In the genomic region with DNA sequence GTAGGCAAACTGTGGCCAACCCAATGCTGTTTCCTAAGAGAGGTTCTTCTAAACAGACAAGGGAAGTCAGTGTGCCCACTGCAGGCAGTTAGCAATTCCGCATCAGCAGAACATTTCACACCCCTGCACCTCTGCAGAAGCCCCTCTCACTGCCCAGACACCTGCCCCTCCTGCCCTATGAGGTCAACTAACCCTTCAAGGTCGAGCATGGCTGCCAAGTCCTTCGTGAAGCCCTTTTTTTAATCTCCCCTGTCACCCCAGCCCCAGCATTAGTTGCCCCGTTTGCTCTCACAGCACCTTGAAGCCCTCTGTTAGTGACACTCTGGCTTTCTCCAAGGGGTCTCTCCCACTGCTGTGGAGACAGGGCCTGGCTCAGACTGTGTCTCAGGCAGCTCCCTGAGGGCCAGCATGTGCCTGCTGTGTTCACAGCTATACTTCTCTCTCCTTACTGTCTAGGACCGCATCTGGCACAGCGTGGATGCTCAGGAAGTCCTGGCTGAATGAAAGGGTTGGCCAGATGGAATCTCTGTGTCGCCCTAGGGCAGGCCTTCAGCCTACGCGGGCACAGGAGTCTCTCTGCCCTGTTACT, we compare ENCODE assay signal across 13 cellular contexts. TPM values are rescaled to one million over a fixed set of nuclear protein-coding genes. Genes with fewer than 3 reads are reported as not detected.
A peak's percentile ranks its signal among the peaks of the same experiment; 100 is the strongest.
DNase-seq lines count a peak whose midpoint lies in the region; ATAC-seq, FAIRE-seq and TF ChIP-seq lines count a peak whose summit lies in the region.
"Had no signal": no experiment of that assay in that cellular context is flagged by ENCODE, and none has a peak within 500 bp of the region (broad histone marks: within the 10 kb centered on the region; RNA-seq: fewer than 3 reads in every experiment).

No MANE protein-coding gene starts in this region.

- peaks cover 21 to 41% of the 10 kb centered on the region in 2 donors for H3K4me1 ChIP-seq in kidney (ENCODE audit: control insufficient read depth in 1 of 2, insufficient read depth in 1 of 2, low read depth in 1 of 2, low read length in 2 of 2)
- peaks cover 0 to 78% (median 57%) of the 10 kb centered on the region in 4 donors for H3K4me1 ChIP-seq in tibial artery

- H3K27ac ChIP-seq in kidney (ENCODE audit: low read depth in 2 of 2, low read length in 2 of 2) (peak overlapping the region; percentile 79 to 83), tibial artery (peak overlapping the region; percentile 4 to 72)

- intact Hi-C loops in kidney (cut with DNase I) (no loop called here), tibial artery (cut with DNase I; ENCODE audit: low total_unique reads) (no loop called here)

- no peak for TF ChIP-seq CTCF in kidney (IDR thresholded peaks at IDR 0.05; ENCODE audit: borderline replicate concordance, extremely low read depth, insufficient read depth)
- TF ChIP-seq CTCF in tibial artery (IDR thresholded peaks at IDR 0.05): no peak

- CTCF ChIA-PET in activated CD4-positive, alpha-beta memory T cell treated with anti-CD3 and anti-CD28 coated beads, Interleukin-2, amount 10 ng/mL, durations not matched to agents 7 days and 5 days (lab: Charles Lee): interaction anchor here (1.1 to 3.4 kb wide), 4 partner anchors 14 to 18 kb away, joined by 4 to 12 read pairs (median 6); no protein-coding TSS in a partner anchor

- H3K4me3 Mint-ChIP-seq in activated T-cell treated with anti-CD3 and anti-CD28 coated beads, Interleukin-2, amount 50 U/mL, for 24 hours: no peak overlapping the region
- H3K4me3 Mint-ChIP-seq in activated CD4-positive, alpha-beta memory T cell treated with anti-CD3 and anti-CD28 coated beads, Interleukin-2, amount 10 ng/mL, durations not matched to agents 7 days and 5 days: peak overlapping the region; percentile 59

- FAIRE-seq in kidney (lab: Jason Lieb, UNC): no peak
- FAIRE-seq: urothelium cell line had no signal

- POLR2A ChIA-PET in activated CD4-positive, alpha-beta memory T cell treated with anti-CD3 and anti-CD28 coated beads, Interleukin-2, amount 10 ng/mL, durations not matched to agents 7 days and 5 days (lab: Charles Lee): interaction anchor here (1.4 to 17.7 kb wide), 5 partner anchors 8 to 133 kb away, joined by 3 to 387 read pairs (median 8); a partner anchor contains a TSS

- H3K27me3 Mint-ChIP-seq in activated T-cell treated with anti-CD3 and anti-CD28 coated beads, Interleukin-2, amount 50 U/mL, for 24 hours: no peaks in the 10 kb centered on the region
- H3K27me3 Mint-ChIP-seq in activated CD4-positive, alpha-beta memory T cell treated with anti-CD3 and anti-CD28 coated beads, Interleukin-2, amount 10 ng/mL, durations not matched to agents 7 days and 5 days: no peaks in the 10 kb centered on the region

- ATAC-seq in HG03571 (IDR thresholded peaks at IDR 0.05; ENCODE audit: unreplicated experiment): no peak

- H3K9me3 Mint-ChIP-seq in activated T-cell treated with anti-CD3 and anti-CD28 coated beads, Interleukin-2, amount 50 U/mL, for 24 hours: no peaks in the 10 kb centered on the region
- H3K9me3 Mint-ChIP-seq in activated CD4-positive, alpha-beta memory T cell treated with anti-CD3 and anti-CD28 coated beads, Interleukin-2, amount 10 ng/mL, durations not matched to agents 7 days and 5 days: no peaks in the 10 kb centered on the region

- H3K36me3 Mint-ChIP-seq in activated T-cell treated with anti-CD3 and anti-CD28 coated beads, Interleukin-2, amount 50 U/mL, for 24 hours (ENCODE audit: low read depth): peaks cover 100% of the 10 kb centered on the region
- peaks cover 88% of the 10 kb centered on the region for H3K36me3 Mint-ChIP-seq in activated CD4-positive, alpha-beta memory T cell treated with anti-CD3 and anti-CD28 coated beads, Interleukin-2, amount 10 ng/mL, durations not matched to agents 7 days and 5 days (ENCODE audit: low read depth)

- H3K27ac Mint-ChIP-seq in activated T-cell treated with anti-CD3 and anti-CD28 coated beads, Interleukin-2, amount 50 U/mL, for 24 hours: peak overlapping the region; percentile 97
- H3K27ac Mint-ChIP-seq in activated CD4-positive, alpha-beta memory T cell treated with anti-CD3 and anti-CD28 coated beads, Interleukin-2, amount 10 ng/mL, durations not matched to agents 7 days and 5 days: peak overlapping the region; percentile 94

- H3K27me3 ChIP-seq in tibial artery: no peaks in the 10 kb centered on the region

- H3K9ac ChIP-seq in kidney (ENCODE audit: low read length in 2 of 2): peak overlapping the region in 1 of 2 donors; percentile 2

- H3K9me3 ChIP-seq in kidney (ENCODE audit: control insufficient read depth in 1 of 2, low read length in 2 of 2) (no peaks in the 10 kb centered on the region), tibial artery (no peaks in the 10 kb centered on the region)

- no peak overlapping the region for H3K4me3 ChIP-seq in kidney (ENCODE audit: low read length in 2 of 2)
- no peak overlapping the region for H3K4me3 ChIP-seq in tibial artery
- H3K4me3 ChIP-seq: lung had no signal

- peak; percentile 27 for DNase-seq in activated T-cell treated with anti-CD3 and anti-CD28 coated beads, Interleukin-2, amount 50 U/mL, for 24 hours
- no peak for DNase-seq in activated T-cell treated with anti-CD3 and anti-CD28 coated beads for 4 hours
- DNase-seq in activated CD4-positive, alpha-beta memory T cell treated with anti-CD3 and anti-CD28 coated beads, Interleukin-2, amount 10 ng/mL, durations not matched to agents 7 days and 5 days: no peak
- no peak for DNase-seq in kidney
- peak in 1 of 2 donors; percentile 58 for DNase-seq in tibial artery
- no peak for DNase-seq in NCI-H748 (lab: John Stamatoyannopoulos, UW; ENCODE audit: unreplicated experiment)
- no peak for DNase-seq in iPS-NIHi11 (ENCODE audit: low spot score)
- DNase-seq: amygdala, GOT3, NCI-H446 had no signal

- H3K36me3 ChIP-seq in kidney (ENCODE audit: control insufficient read depth in 1 of 2, insufficient read depth in 2 of 2, low read length in 2 of 2) (peaks cover 0 to 2% of the 10 kb centered on the region in 2 donors), tibial artery (peaks cover 0 to 38% (median 12%) of the 10 kb centered on the region in 3 donors)

- peaks cover 98% of the 10 kb centered on the region for H3K4me1 Mint-ChIP-seq in activated T-cell treated with anti-CD3 and anti-CD28 coated beads, Interleukin-2, amount 50 U/mL, for 24 hours (ENCODE audit: low read depth)
- H3K4me1 Mint-ChIP-seq in activated CD4-positive, alpha-beta memory T cell treated with anti-CD3 and anti-CD28 coated beads, Interleukin-2, amount 10 ng/mL, durations not matched to agents 7 days and 5 days: peaks cover 99% of the 10 kb centered on the region

RNA-seq across cellular contexts. Expression of a gene that starts 20.0 kb away (rescaled TPM):
- total RNA-seq in activated CD4-positive, alpha-beta memory T cell treated with anti-CD3 and anti-CD28 coated beads, Interleukin-2, amount 10 ng/mL, durations not matched to agents 7 days and 5 days: 100 to 1,000 TPM; 153 TPM
- total RNA-seq in kidney: 55.9 TPM
- 28.6 TPM for polyA plus RNA-seq in kidney (ENCODE audit: insufficient read depth, low read depth, low replicate concordance)
